21 cellular contexts compared by ENCODE assay signal in genomic region chr6:124393536-124393935, GRCh38.
"Had no signal": no experiment of that assay in that cellular context is flagged by ENCODE, and none has a peak within 500 bp of the region (broad histone marks: within the 10 kb centered on the region; RNA-seq: fewer than 3 reads in every experiment).

No MANE protein-coding gene starts in this region.

- H3K27ac ChIP-seq: cardiac muscle cell, esophagus muscularis mucosa, pancreas, spleen, stomach, testis, upper lobe of left lung had no signal

- DNase-seq: activated CD4-positive, alpha-beta T cell treated with anti-CD3 and anti-CD28 coated beads, Interleukin-2, amount 10 ng/mL, durations not matched to agents 7 days and 5 days; activated CD4-positive, CD25-positive, alpha-beta regulatory T cell; activated naive CD4-positive, alpha-beta T cell treated with Interleukin-2 at 50 U/mL for 16 hours; activated T-cell treated with anti-CD3 and anti-CD28 coated beads for 4 hours; aorta; glutamatergic neuron; hypothalamus; kidney glomerular epithelial cell; left ventricle myocardium superior; mesenchymal stem cell; naive thymus-derived CD8-positive, alpha-beta T cell; pancreas; spleen; stomach; testis; upper lobe of left lung had no signal

- H3K4me3 ChIP-seq: cardiac muscle cell, esophagus muscularis mucosa, pancreas, spleen, stomach, testis, upper lobe of left lung had no signal

- H3K36me3 ChIP-seq: cardiac muscle cell, esophagus muscularis mucosa, pancreas, spleen, stomach, upper lobe of left lung had no signal

- H3K4me1 ChIP-seq: esophagus muscularis mucosa, pancreas, spleen, stomach, testis, upper lobe of left lung had no signal

- H3K4me1 Mint-ChIP-seq: activated CD4-positive, alpha-beta T cell treated with anti-CD3 and anti-CD28 coated beads, Interleukin-2, amount 10 ng/mL, durations not matched to agents 7 days and 5 days; activated T-helper 17 cell treated with anti-CD3 and anti-CD28 coated beads, Interleukin-2, amount 50 U/mL, for 72 hours; naive thymus-derived CD8-positive, alpha-beta T cell had no signal

- H3K9me3 Mint-ChIP-seq: activated CD4-positive, alpha-beta T cell treated with anti-CD3 and anti-CD28 coated beads, Interleukin-2, amount 10 ng/mL, durations not matched to agents 7 days and 5 days had no signal

- FAIRE-seq: endometrium, pancreas had no signal

- ATAC-seq: activated T-helper 17 cell treated with anti-CD3 and anti-CD28 coated beads, Interleukin-2, amount 50 U/mL, for 72 hours; left ventricle myocardium superior; naive thymus-derived CD8-positive, alpha-beta T cell; pancreas; sciatic nerve had no signal

- H3K36me3 Mint-ChIP-seq: naive thymus-derived CD8-positive, alpha-beta T cell had no signal

- H3K4me3 Mint-ChIP-seq: activated CD4-positive, alpha-beta T cell treated with anti-CD3 and anti-CD28 coated beads, Interleukin-2, amount 10 ng/mL, durations not matched to agents 7 days and 5 days; activated T-helper 17 cell treated with anti-CD3 and anti-CD28 coated beads, Interleukin-2, amount 50 U/mL, for 72 hours; naive thymus-derived CD8-positive, alpha-beta T cell had no signal

- H3K27me3 Mint-ChIP-seq: activated CD4-positive, alpha-beta T cell treated with anti-CD3 and anti-CD28 coated beads, Interleukin-2, amount 10 ng/mL, durations not matched to agents 7 days and 5 days; activated T-helper 17 cell treated with anti-CD3 and anti-CD28 coated beads, Interleukin-2, amount 50 U/mL, for 72 hours; naive thymus-derived CD8-positive, alpha-beta T cell had no signal

- H3K27ac Mint-ChIP-seq: activated CD4-positive, alpha-beta T cell treated with anti-CD3 and anti-CD28 coated beads, Interleukin-2, amount 10 ng/mL, durations not matched to agents 7 days and 5 days; activated T-helper 17 cell treated with anti-CD3 and anti-CD28 coated beads, Interleukin-2, amount 50 U/mL, for 72 hours; naive thymus-derived CD8-positive, alpha-beta T cell had no signal

- H3K9me3 ChIP-seq: pancreas, testis, upper lobe of left lung had no signal

- H3K27me3 ChIP-seq: cardiac muscle cell, esophagus muscularis mucosa, pancreas, spleen, stomach, testis, upper lobe of left lung had no signal
